Comparison of ENCODE assay signal across 1 cellular context in the genomic region with DNA sequence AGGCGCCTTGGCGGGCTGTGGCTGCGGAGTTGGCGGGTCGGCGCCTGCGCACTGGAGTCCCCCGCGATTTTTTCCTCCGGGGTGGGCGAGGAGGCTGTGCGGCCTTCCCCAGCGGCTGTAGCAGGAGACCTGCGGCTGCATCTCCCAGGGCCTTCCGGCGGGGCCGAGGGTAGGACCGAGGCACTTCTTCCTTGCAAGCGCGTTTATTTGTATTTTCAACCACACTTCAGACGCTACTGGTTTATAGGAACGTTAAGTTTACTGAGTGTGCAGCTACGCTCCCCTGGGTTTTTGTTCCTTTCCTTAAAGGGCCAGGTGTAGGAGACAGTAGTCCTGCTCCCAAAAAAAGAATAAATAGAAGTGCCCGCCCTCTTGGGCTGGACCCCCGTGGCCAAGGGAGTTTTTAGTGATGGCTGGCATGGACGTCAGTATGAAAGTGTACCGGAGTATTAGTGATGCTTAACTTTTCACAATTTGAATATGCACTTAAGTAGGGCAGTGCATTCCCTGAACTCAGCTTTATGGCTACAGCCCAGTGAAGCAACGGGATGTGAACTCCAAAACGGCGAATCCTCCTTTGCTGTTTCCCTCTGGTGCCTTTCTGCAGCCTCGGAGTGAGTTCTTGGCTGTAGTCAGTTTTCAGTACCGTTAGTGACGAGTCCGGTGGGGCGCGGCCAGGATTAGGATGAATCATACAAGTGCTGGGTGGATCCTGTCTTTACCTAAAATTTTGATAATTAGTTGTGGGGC.
TF ChIP-seq lines count a peak whose summit lies in the region.

No MANE protein-coding gene starts in this region.

TF ChIP-seq in HepG2, 621 proteins besides CTCF, POLR2A, EP300 and RAD21 (continued from another document and continues in another):
- TF ChIP-seq ZBED4 (CRISPR knock-in tag; IDR thresholded peaks at IDR 0.05; ENCODE audit: borderline replicate concordance) (no peak; the same call in 1 of the 2 replicates), EEA1 (CRISPR knock-in tag; IDR thresholded peaks at IDR 0.05; ENCODE audit: borderline replicate concordance) (no peak), ZNF207 (IDR thresholded peaks at IDR 0.05; ENCODE audit: borderline replicate concordance) (no peak), MIXL1 (CRISPR knock-in tag; IDR thresholded peaks at IDR 0.05) (no peak), HIVEP1 (CRISPR knock-in tag; IDR thresholded peaks at IDR 0.05) (peak; percentile 81), POLR2G (IDR thresholded peaks at IDR 0.05; ENCODE audit: low read depth, low read length) (peak; percentile 93), ZNF567 (CRISPR knock-in tag; IDR thresholded peaks at IDR 0.05; ENCODE audit: borderline replicate concordance) (peak; percentile 5; the same call in 1 of the 2 replicates), ZNF576 (CRISPR knock-in tag; IDR thresholded peaks at IDR 0.05) (0 out of 2 replicates have a peak, but pooled peaks have one; percentile 56), BCL3 (CRISPR knock-in tag; IDR thresholded peaks at IDR 0.05) (peak; percentile 95; the same call in 1 of the 2 replicates), PPARG (CRISPR knock-in tag; conservative IDR thresholded peaks at IDR 0.05) (0 out of 2 replicates have a peak, but pooled peaks have one; percentile 14), ZFP1 (CRISPR knock-in tag; IDR thresholded peaks at IDR 0.05) (no peak), ZNF775 (CRISPR knock-in tag; IDR thresholded peaks at IDR 0.05; ENCODE audit: borderline replicate concordance) (0 out of 2 replicates have a peak, but pooled peaks have one; percentile 25), ZNF773 (CRISPR knock-in tag; IDR thresholded peaks at IDR 0.05; ENCODE audit: borderline replicate concordance) (0 out of 2 replicates have a peak, but pooled peaks have one; percentile 5), ZNF660 (CRISPR knock-in tag; IDR thresholded peaks at IDR 0.05; ENCODE audit: borderline replicate concordance, low read depth) (no peak), ZNF619 (CRISPR knock-in tag; IDR thresholded peaks at IDR 0.05) (no peak; the same call in 1 of the 2 replicates), HMGXB4 (CRISPR knock-in tag; IDR thresholded peaks at IDR 0.05; ENCODE audit: borderline replicate concordance in 1 of 2, low read depth in 1 of 2) (peak in 1 of 2 experiments; percentile 80; a peak in 2 of 4 replicates), GATA4 (IDR thresholded peaks at IDR 0.05; ENCODE audit: borderline replicate concordance, low read depth) (0 out of 2 replicates have a peak, but pooled peaks have one; percentile 49), ZZZ3 (CRISPR knock-in tag; IDR thresholded peaks at IDR 0.05; ENCODE audit: borderline replicate concordance) (no peak; the same call in 1 of the 2 replicates), REXO4 (CRISPR knock-in tag; IDR thresholded peaks at IDR 0.05; ENCODE audit: borderline replicate concordance) (0 out of 2 replicates have a peak, but pooled peaks have one; percentile 19), SMAD9 (CRISPR knock-in tag; IDR thresholded peaks at IDR 0.05) (no peak)
- TF ChIP-seq, protein P1, sequence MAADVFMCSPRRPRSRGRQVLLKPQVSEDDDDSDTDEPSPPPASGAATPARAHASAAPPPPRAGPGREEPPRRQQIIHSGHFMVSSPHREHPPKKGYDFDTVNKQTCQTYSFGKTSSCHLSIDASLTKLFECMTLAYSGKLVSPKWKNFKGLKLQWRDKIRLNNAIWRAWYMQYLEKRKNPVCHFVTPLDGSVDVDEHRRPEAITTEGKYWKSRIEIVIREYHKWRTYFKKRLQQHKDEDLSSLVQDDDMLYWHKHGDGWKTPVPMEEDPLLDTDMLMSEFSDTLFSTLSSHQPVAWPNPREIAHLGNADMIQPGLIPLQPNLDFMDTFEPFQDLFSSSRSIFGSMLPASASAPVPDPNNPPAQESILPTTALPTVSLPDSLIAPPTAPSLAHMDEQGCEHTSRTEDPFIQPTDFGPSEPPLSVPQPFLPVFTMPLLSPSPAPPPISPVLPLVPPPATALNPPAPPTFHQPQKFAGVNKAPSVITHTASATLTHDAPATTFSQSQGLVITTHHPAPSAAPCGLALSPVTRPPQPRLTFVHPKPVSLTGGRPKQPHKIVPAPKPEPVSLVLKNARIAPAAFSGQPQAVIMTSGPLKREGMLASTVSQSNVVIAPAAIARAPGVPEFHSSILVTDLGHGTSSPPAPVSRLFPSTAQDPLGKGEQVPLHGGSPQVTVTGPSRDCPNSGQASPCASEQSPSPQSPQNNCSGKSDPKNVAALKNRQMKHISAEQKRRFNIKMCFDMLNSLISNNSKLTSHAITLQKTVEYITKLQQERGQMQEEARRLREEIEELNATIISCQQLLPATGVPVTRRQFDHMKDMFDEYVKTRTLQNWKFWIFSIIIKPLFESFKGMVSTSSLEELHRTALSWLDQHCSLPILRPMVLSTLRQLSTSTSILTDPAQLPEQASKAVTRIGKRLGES (CRISPR knock-in tag; IDR thresholded peaks at IDR 0.05; ENCODE audit: borderline replicate concordance) = peak; percentile 8; the same call in 1 of the 2 replicates
- TF ChIP-seq, protein P2, sequence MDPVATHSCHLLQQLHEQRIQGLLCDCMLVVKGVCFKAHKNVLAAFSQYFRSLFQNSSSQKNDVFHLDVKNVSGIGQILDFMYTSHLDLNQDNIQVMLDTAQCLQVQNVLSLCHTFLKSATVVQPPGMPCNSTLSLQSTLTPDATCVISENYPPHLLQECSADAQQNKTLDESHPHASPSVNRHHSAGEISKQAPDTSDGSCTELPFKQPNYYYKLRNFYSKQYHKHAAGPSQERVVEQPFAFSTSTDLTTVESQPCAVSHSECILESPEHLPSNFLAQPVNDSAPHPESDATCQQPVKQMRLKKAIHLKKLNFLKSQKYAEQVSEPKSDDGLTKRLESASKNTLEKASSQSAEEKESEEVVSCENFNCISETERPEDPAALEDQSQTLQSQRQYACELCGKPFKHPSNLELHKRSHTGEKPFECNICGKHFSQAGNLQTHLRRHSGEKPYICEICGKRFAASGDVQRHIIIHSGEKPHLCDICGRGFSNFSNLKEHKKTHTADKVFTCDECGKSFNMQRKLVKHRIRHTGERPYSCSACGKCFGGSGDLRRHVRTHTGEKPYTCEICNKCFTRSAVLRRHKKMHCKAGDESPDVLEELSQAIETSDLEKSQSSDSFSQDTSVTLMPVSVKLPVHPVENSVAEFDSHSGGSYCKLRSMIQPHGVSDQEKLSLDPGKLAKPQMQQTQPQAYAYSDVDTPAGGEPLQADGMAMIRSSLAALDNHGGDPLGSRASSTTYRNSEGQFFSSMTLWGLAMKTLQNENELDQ (CRISPR knock-in tag; IDR thresholded peaks at IDR 0.05; ENCODE audit: borderline replicate concordance) = no peak
- TF ChIP-seq, protein P3, sequence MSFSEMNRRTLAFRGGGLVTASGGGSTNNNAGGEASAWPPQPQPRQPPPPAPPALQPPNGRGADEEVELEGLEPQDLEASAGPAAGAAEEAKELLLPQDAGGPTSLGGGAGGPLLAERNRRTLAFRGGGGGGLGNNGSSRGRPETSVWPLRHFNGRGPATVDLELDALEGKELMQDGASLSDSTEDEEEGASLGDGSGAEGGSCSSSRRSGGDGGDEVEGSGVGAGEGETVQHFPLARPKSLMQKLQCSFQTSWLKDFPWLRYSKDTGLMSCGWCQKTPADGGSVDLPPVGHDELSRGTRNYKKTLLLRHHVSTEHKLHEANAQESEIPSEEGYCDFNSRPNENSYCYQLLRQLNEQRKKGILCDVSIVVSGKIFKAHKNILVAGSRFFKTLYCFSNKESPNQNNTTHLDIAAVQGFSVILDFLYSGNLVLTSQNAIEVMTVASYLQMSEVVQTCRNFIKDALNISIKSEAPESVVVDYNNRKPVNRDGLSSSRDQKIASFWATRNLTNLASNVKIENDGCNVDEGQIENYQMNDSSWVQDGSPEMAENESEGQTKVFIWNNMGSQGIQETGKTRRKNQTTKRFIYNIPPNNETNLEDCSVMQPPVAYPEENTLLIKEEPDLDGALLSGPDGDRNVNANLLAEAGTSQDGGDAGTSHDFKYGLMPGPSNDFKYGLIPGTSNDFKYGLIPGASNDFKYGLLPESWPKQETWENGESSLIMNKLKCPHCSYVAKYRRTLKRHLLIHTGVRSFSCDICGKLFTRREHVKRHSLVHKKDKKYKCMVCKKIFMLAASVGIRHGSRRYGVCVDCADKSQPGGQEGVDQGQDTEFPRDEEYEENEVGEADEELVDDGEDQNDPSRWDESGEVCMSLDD (CRISPR knock-in tag; IDR thresholded peaks at IDR 0.05; ENCODE audit: borderline replicate concordance) = peak; percentile 52; the same call in 1 of the 2 replicates
- TF ChIP-seq, protein P4, sequence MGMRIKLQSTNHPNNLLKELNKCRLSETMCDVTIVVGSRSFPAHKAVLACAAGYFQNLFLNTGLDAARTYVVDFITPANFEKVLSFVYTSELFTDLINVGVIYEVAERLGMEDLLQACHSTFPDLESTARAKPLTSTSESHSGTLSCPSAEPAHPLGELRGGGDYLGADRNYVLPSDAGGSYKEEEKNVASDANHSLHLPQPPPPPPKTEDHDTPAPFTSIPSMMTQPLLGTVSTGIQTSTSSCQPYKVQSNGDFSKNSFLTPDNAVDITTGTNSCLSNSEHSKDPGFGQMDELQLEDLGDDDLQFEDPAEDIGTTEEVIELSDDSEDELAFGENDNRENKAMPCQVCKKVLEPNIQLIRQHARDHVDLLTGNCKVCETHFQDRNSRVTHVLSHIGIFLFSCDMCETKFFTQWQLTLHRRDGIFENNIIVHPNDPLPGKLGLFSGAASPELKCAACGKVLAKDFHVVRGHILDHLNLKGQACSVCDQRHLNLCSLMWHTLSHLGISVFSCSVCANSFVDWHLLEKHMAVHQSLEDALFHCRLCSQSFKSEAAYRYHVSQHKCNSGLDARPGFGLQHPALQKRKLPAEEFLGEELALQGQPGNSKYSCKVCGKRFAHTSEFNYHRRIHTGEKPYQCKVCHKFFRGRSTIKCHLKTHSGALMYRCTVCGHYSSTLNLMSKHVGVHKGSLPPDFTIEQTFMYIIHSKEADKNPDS (CRISPR knock-in tag; IDR thresholded peaks at IDR 0.05) = no peak
- TF ChIP-seq, protein P5, sequence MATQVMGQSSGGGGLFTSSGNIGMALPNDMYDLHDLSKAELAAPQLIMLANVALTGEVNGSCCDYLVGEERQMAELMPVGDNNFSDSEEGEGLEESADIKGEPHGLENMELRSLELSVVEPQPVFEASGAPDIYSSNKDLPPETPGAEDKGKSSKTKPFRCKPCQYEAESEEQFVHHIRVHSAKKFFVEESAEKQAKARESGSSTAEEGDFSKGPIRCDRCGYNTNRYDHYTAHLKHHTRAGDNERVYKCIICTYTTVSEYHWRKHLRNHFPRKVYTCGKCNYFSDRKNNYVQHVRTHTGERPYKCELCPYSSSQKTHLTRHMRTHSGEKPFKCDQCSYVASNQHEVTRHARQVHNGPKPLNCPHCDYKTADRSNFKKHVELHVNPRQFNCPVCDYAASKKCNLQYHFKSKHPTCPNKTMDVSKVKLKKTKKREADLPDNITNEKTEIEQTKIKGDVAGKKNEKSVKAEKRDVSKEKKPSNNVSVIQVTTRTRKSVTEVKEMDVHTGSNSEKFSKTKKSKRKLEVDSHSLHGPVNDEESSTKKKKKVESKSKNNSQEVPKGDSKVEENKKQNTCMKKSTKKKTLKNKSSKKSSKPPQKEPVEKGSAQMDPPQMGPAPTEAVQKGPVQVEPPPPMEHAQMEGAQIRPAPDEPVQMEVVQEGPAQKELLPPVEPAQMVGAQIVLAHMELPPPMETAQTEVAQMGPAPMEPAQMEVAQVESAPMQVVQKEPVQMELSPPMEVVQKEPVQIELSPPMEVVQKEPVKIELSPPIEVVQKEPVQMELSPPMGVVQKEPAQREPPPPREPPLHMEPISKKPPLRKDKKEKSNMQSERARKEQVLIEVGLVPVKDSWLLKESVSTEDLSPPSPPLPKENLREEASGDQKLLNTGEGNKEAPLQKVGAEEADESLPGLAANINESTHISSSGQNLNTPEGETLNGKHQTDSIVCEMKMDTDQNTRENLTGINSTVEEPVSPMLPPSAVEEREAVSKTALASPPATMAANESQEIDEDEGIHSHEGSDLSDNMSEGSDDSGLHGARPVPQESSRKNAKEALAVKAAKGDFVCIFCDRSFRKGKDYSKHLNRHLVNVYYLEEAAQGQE (IDR thresholded peaks at IDR 0.05; ENCODE audit: borderline replicate concordance in 1 of 2, low read depth in 1 of 2, low read length in 2 of 2) = peak in 1 of 2 experiments; percentile 25; a peak in 2 of 4 replicates
